In genomic region chr1:39865762-39866161, GRCh38 we compare ENCODE assay signal across 24 cellular contexts.
"Had no signal": no experiment of that assay in that cellular context is flagged by ENCODE, and none has a peak within 500 bp of the region (broad histone marks: within the 10 kb centered on the region; RNA-seq: fewer than 3 reads in every experiment).

No MANE protein-coding gene starts in this region.

- H3K27ac Mint-ChIP-seq: activated CD4-positive, alpha-beta memory T cell treated with anti-CD3 and anti-CD28 coated beads, Interleukin-2, amount 10 ng/mL, durations not matched to agents 7 days and 5 days; activated CD4-positive, alpha-beta T cell treated with anti-CD3 and anti-CD28 coated beads for 36 hours; activated naive CD8-positive, alpha-beta T cell treated with anti-CD3 and anti-CD28 coated beads for 36 hours; activated T-cell treated with anti-CD3 and anti-CD28 coated beads, Interleukin-2, amount 50 U/mL, for 24 hours; T-cell had no signal

- H3K27ac ChIP-seq: cardiac muscle cell, SK-N-MC, VCaP had no signal

- H3K4me1 Mint-ChIP-seq: activated CD4-positive, alpha-beta memory T cell treated with anti-CD3 and anti-CD28 coated beads, Interleukin-2, amount 10 ng/mL, durations not matched to agents 7 days and 5 days; activated naive CD8-positive, alpha-beta T cell treated with anti-CD3 and anti-CD28 coated beads for 36 hours had no signal

- H3K4me3 ChIP-seq: cardiac muscle cell, SK-N-MC had no signal

- H3K27me3 Mint-ChIP-seq: activated CD4-positive, alpha-beta memory T cell treated with anti-CD3 and anti-CD28 coated beads, Interleukin-2, amount 10 ng/mL, durations not matched to agents 7 days and 5 days; activated CD4-positive, alpha-beta T cell treated with anti-CD3 and anti-CD28 coated beads for 36 hours; activated naive CD8-positive, alpha-beta T cell treated with anti-CD3 and anti-CD28 coated beads for 36 hours; activated T-cell treated with anti-CD3 and anti-CD28 coated beads, Interleukin-2, amount 50 U/mL, for 24 hours; T-cell had no signal

- H3K27me3 ChIP-seq: brain microvascular endothelial cell, cardiac muscle cell had no signal

- H3K36me3 ChIP-seq: brain microvascular endothelial cell, cardiac muscle cell had no signal

- H3K9me3 Mint-ChIP-seq: activated CD4-positive, alpha-beta memory T cell treated with anti-CD3 and anti-CD28 coated beads, Interleukin-2, amount 10 ng/mL, durations not matched to agents 7 days and 5 days; activated naive CD8-positive, alpha-beta T cell treated with anti-CD3 and anti-CD28 coated beads for 36 hours; activated T-cell treated with anti-CD3 and anti-CD28 coated beads, Interleukin-2, amount 50 U/mL, for 24 hours; T-cell had no signal

- DNase-seq: activated CD4-positive, alpha-beta memory T cell treated with anti-CD3 and anti-CD28 coated beads, Interleukin-2, amount 10 ng/mL, durations not matched to agents 7 days and 5 days; activated CD4-positive, alpha-beta T cell treated with anti-CD3 and anti-CD28 coated beads for 36 hours; activated CD4-positive, alpha-beta T cell treated with anti-CD3 and anti-CD28 coated beads, Interleukin-2, amount 50 U/mL, for 1 hour; activated CD4-positive, CD25-positive, alpha-beta regulatory T cell; activated effector memory CD4-positive, alpha-beta T cell treated with anti-CD3 and anti-CD28 coated beads, Interleukin-2, amount 50 U/mL, for 16 hours; activated naive CD4-positive, alpha-beta T cell treated with Interleukin-2 at 50 U/mL for 16 hours; activated naive CD8-positive, alpha-beta T cell treated with anti-CD3 and anti-CD28 coated beads for 36 hours; activated T-cell treated with anti-CD3 and anti-CD28 coated beads, Interleukin-2, amount 50 U/mL, for 24 hours; brain microvascular endothelial cell; cerebellar nuclear complex; KG1; NCI-H1048; NCI-H1694; NCI-H2029; NCI-H2107; NCI-H2171 treated with DMSO at 0.1 percent for 48 hours; NCI-H226; NCI-H526; NCI-H82; SIG-M5; T-cell had no signal

- ATAC-seq: activated CD4-positive, alpha-beta T cell treated with anti-CD3 and anti-CD28 coated beads for 36 hours; T-cell had no signal

- H3K4me3 Mint-ChIP-seq: activated CD4-positive, alpha-beta memory T cell treated with anti-CD3 and anti-CD28 coated beads, Interleukin-2, amount 10 ng/mL, durations not matched to agents 7 days and 5 days; activated CD4-positive, alpha-beta T cell treated with anti-CD3 and anti-CD28 coated beads for 36 hours; activated naive CD8-positive, alpha-beta T cell treated with anti-CD3 and anti-CD28 coated beads for 36 hours; activated T-cell treated with anti-CD3 and anti-CD28 coated beads, Interleukin-2, amount 50 U/mL, for 24 hours; T-cell had no signal
